ENCODE assay signal across 10 cellular contexts in genomic region chr11:87878373-87878779, GRCh38.
DNase-seq lines count a peak whose midpoint lies in the region; ATAC-seq, FAIRE-seq and TF ChIP-seq lines count a peak whose summit lies in the region.
"Had no signal": no experiment of that assay in that cellular context is flagged by ENCODE, and none has a peak within 500 bp of the region (broad histone marks: within the 10 kb centered on the region; RNA-seq: fewer than 3 reads in every experiment).

No MANE protein-coding gene starts in this region.

- H3K9me3 ChIP-seq in endothelial cell of umbilical vein (replicated peaks; ENCODE audit: control insufficient read depth, insufficient read depth, low read length), result no peaks in the 10 kb centered on the region
- H3K9me3 ChIP-seq: BLaER1, neutrophil had no signal

- no peaks in the 10 kb centered on the region for H3K36me3 ChIP-seq in endothelial cell of umbilical vein (ENCODE audit: control insufficient read depth in 2 of 2, extremely low read depth in 1 of 2, insufficient read depth in 2 of 2, low read length in 2 of 2)
- H3K36me3 ChIP-seq: BLaER1, neutrophil had no signal

- H3K4me2 ChIP-seq in endothelial cell of umbilical vein (ENCODE audit: insufficient read depth, low read length), result no peak overlapping the region
- H3K4me2 ChIP-seq: BLaER1 had no signal

- H2AFZ ChIP-seq in endothelial cell of umbilical vein (ENCODE audit: low read depth, low read length), result no peak overlapping the region

- H3K4me1 ChIP-seq in endothelial cell of umbilical vein (ENCODE audit: control insufficient read depth, extremely low read depth, insufficient read depth, low read length), result no peaks in the 10 kb centered on the region
- H3K4me1 ChIP-seq: BLaER1 had no signal

- no peak overlapping the region for H3K27ac ChIP-seq in endothelial cell of umbilical vein (ENCODE audit: insufficient read depth, low read depth, low read length)
- H3K27ac ChIP-seq: BLaER1, neutrophil had no signal

- H3K9me1 ChIP-seq in endothelial cell of umbilical vein (replicated peaks; ENCODE audit: control insufficient read depth, extremely low read depth, insufficient read depth, low read length), result no peaks in the 10 kb centered on the region

- BruUV-seq in endothelial cell of umbilical vein (replicated peaks; lab: Mats Ljungman, UMichigan), result no TSS peak

- no peak overlapping the region for H3K9ac ChIP-seq in endothelial cell of umbilical vein (replicated peaks; ENCODE audit: extremely low read depth, insufficient read depth, low read length)
- H3K9ac ChIP-seq: BLaER1 had no signal

- POLR2A ChIA-PET in endothelial cell of umbilical vein (lab: Charles Lee), result no interaction called here

- DNase-seq in NCI-H1092 treated with DMSO at 0.1 percent for 48 hours (lab: John Stamatoyannopoulos, UW) (peak; percentile 21), NCI-H1092 (lab: John Stamatoyannopoulos, UW) (no peak), NCI-H460 (ENCODE audit: extremely low read depth, low read depth) (peak; percentile 20), endothelial cell of umbilical vein (ENCODE audit: low read depth, low spot score) (peak; percentile 43), retinal pigment epithelial cell (ENCODE audit: low read depth) (no peak), NCI-H1930 (lab: John Stamatoyannopoulos, UW) (no peak)

- no peak overlapping the region for H3K4me3 ChIP-seq in endothelial cell of umbilical vein (replicated peaks in 1 of 3; ENCODE audit: insufficient read depth in 1 of 3, low read depth in 1 of 3, low read length in 3 of 3)
- H3K4me3 ChIP-seq in retinal pigment epithelial cell (ENCODE audit: low read length), result no peak overlapping the region
- H3K4me3 ChIP-seq: BLaER1 had no signal

- no peaks in the 10 kb centered on the region for H4K20me1 ChIP-seq in endothelial cell of umbilical vein (replicated peaks; ENCODE audit: control insufficient read depth, extremely low read depth, insufficient read depth, low read length)
- H4K20me1 ChIP-seq: BLaER1 had no signal

- no peaks in the 10 kb centered on the region for H3K79me2 ChIP-seq in endothelial cell of umbilical vein (ENCODE audit: control insufficient read depth, insufficient read depth, low read length)

- TF ChIP-seq CTCF in endothelial cell of umbilical vein (IDR thresholded peaks at IDR 0.05; ENCODE audit: extremely low read depth in 1 of 2, insufficient read depth in 1 of 2, low read depth in 1 of 2, low read length in 2 of 2) (peak; percentile 18 to 39), retinal pigment epithelial cell (conservative IDR thresholded peaks at IDR 0.05; ENCODE audit: low read depth, low read length) (peak; percentile 71)

- CTCF ChIA-PET in endothelial cell of umbilical vein (lab: Charles Lee), result interaction anchor here (0.8 to 3.7 kb wide), 17 partner anchors 8 to 1009 kb away, joined by 3 to 33 read pairs (median 5); no protein-coding TSS in a partner anchor

- no peaks in the 10 kb centered on the region for H3K27me3 ChIP-seq in endothelial cell of umbilical vein (ENCODE audit: control insufficient read depth in 2 of 2, insufficient read depth in 2 of 2, low read length in 2 of 2)
- H3K27me3 ChIP-seq: BLaER1, neutrophil had no signal

- TF ChIP-seq POLR2A in endothelial cell of umbilical vein (IDR thresholded peaks at IDR 0.05; ENCODE audit: low read depth, low read length), result no peak

- intact Hi-C loops in endothelial cell of umbilical vein (cut with micrococcal nuclease), result loop anchor here (1.0 to 5.0 kb wide), 3 partner anchors 526 to 1008 kb away; no protein-coding TSS in a partner anchor

- dilution Hi-C loops in endothelial cell of umbilical vein (cut with MboI; ENCODE audit: extremely low pct_ligation_motif_present, low sequenced_read_pairs), result no loop called here

- ATAC-seq in HG02798 (IDR thresholded peaks at IDR 0.05; ENCODE audit: poor library complexity, unreplicated experiment) (no peak), HG03460 (IDR thresholded peaks at IDR 0.05; ENCODE audit: unreplicated experiment) (no peak)

- FAIRE-seq in endothelial cell of umbilical vein (lab: Jason Lieb, UNC), result peak; percentile 77

TF ChIP-seq in endothelial cell of umbilical vein, 7 proteins besides CTCF, POLR2A, EP300 and RAD21:
- no peak for TF ChIP-seq POLR2AphosphoS5 (IDR thresholded peaks at IDR 0.05; ENCODE audit: insufficient read depth, low read depth, low read length)
- TF ChIP-seq EZH2 (IDR thresholded peaks at IDR 0.05; ENCODE audit: borderline replicate concordance, low read depth, low read length, severe bottlenecking), result no peak
- no peak for TF ChIP-seq GATA2 (IDR thresholded peaks at IDR 0.05; ENCODE audit: insufficient read depth, insufficient read length, low read depth, low read length)
- TF ChIP-seq JUN (IDR thresholded peaks at IDR 0.05; ENCODE audit: borderline replicate concordance, insufficient read depth, insufficient read length, low read depth), result no peak
- no peak for TF ChIP-seq MAX (IDR thresholded peaks at IDR 0.05; ENCODE audit: insufficient read depth, insufficient read length)
- no peak for TF ChIP-seq FOS (IDR thresholded peaks at IDR 0.05; ENCODE audit: borderline replicate concordance, insufficient read depth, low read length)
- no peak for TF ChIP-seq MYC (IDR thresholded peaks at IDR 0.05; ENCODE audit: low read depth, low read length)
TF ChIP-seq in endothelial cell of umbilical vein: peak in this region for 0.

Comparison
In these comparisons a context has a peak if more than half of its experiments do, and no peak if none do; other contexts are left out.
1. DNase-seq: peak in NCI-H1092 treated with DMSO at 0.1 percent for 48 hours (single experiment), NCI-H460 (single experiment) and endothelial cell of umbilical vein (single experiment); none in NCI-H1092 (single experiment), retinal pigment epithelial cell (single experiment) and NCI-H1930 (0 of 2).